In the genomic region with DNA sequence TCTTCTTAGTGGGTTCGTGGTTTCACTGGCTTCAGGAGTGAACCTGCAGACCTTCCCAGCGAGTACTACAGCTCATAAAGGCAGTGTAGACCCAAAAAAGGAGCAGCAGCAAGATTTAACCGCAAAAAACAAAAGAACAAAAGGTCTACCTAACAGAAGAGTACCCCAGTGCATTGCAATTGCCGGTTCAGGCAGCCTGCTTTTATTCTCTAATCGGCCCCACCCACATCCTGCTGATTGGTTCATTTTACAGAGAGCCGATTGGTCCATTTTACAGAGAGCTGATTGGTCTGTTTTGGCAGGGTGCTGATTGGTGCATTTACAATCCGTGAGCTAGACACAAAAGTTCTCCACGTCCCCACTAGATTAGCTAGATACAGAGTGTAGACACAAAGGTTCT, we compare ENCODE assay signal across 6 cellular contexts. TPM values are rescaled to one million over a fixed set of nuclear protein-coding genes. Genes with fewer than 3 reads are reported as not detected.
DNase-seq lines count a peak whose midpoint lies in the region; ATAC-seq lines count a peak whose summit lies in the region.

No MANE protein-coding gene starts in this region.

- H3K36me3 Mint-ChIP-seq in effector memory CD8-positive, alpha-beta T cell (ENCODE audit: insufficient read depth), result peaks cover 20% of the 10 kb centered on the region

- H3K4me1 Mint-ChIP-seq in effector memory CD8-positive, alpha-beta T cell (ENCODE audit: low read depth in 2 of 2), result peaks cover 26 to 31% of the 10 kb centered on the region in 2 donors

- in situ Hi-C loops in Caki2 (cut with HindIII; ENCODE audit: low pct_unique_long_range_greater_than_20kb, low sequenced_read_pairs), result no loop called here

- H3K27me3 Mint-ChIP-seq in effector memory CD8-positive, alpha-beta T cell, result no peaks in the 10 kb centered on the region

- peak; percentile 23 for DNase-seq in Caki2 (ENCODE audit: low read depth)
- DNase-seq in OCI-M2 (lab: John Stamatoyannopoulos, UW; ENCODE audit: unreplicated experiment), result peak; percentile 56
- peak; percentile 40 to 58 (median 49) for DNase-seq in effector memory CD8-positive, alpha-beta T cell
- no peak for DNase-seq in inferior parietal cortex (ENCODE audit: extremely low spot score)

- H3K4me3 Mint-ChIP-seq in effector memory CD8-positive, alpha-beta T cell, result peak overlapping the region; percentile 10 to 61

- no peak overlapping the region for H3K27ac Mint-ChIP-seq in effector memory CD8-positive, alpha-beta T cell

- H3K9me3 Mint-ChIP-seq in effector memory CD8-positive, alpha-beta T cell, result no peaks in the 10 kb centered on the region

- ATAC-seq in effector memory CD8-positive, alpha-beta T cell (replicated peaks), result no peak
- ATAC-seq in GM18498 (IDR thresholded peaks at IDR 0.05; ENCODE audit: unreplicated experiment) (no peak), esophagus mucosa (no peak)

RNA-seq across cellular contexts. Expression of a gene that starts 2.0 kb away (rescaled TPM):
- 14.6 and 17.1 TPM in 2 replicates for total RNA-seq in Caki2 (2014; rRNA removed; shearing (Covaris generic); ENCODE audit: low replicate concordance)
- total RNA-seq in esophagus mucosa, result 13.7 TPM

RNA-seq across cellular contexts. Expression of a gene that starts 4.5 kb away (rescaled TPM):
- 16.7 and 21.1 TPM in 2 replicates for total RNA-seq in Caki2 (2014; rRNA removed; shearing (Covaris generic); ENCODE audit: low replicate concordance)
- total RNA-seq in esophagus mucosa, result 24.6 TPM

RNA-seq across cellular contexts. Expression of a gene that starts 22.8 kb away (rescaled TPM):
- total RNA-seq in Caki2 (2014; rRNA removed; shearing (Covaris generic); ENCODE audit: low replicate concordance), result 21.8 and 23.9 TPM in 2 replicates
- total RNA-seq in esophagus mucosa, result 15.6 TPM

RNA-seq across cellular contexts. Expression of a gene that starts 31.2 kb away (rescaled TPM):
- total RNA-seq in Caki2 (2014; rRNA removed; shearing (Covaris generic); ENCODE audit: low replicate concordance), result 0.03 and 0.09 TPM in 2 replicates
- total RNA-seq in esophagus mucosa, result 0.36 TPM

RNA-seq across cellular contexts. Expression of a gene that starts 31.3 kb away (rescaled TPM):
- total RNA-seq in Caki2 (2014; rRNA removed; shearing (Covaris generic); ENCODE audit: low replicate concordance), result 0.41 TPM in 1 of 2 replicates, not detected in the other
- 15.7 TPM for total RNA-seq in esophagus mucosa
